ENCODE assay signal across 8 cellular contexts in genomic region chr3:52231502-52232278, GRCh38. TPM values are rescaled to one million over a fixed set of nuclear protein-coding genes. Genes with fewer than 3 reads are reported as not detected.
DNase-seq lines count a peak whose midpoint lies in the region; ATAC-seq and TF ChIP-seq lines count a peak whose summit lies in the region.

No MANE protein-coding gene starts in this region.

- no peak overlapping the region for H4K91ac ChIP-seq in mesenchymal stem cell (ENCODE audit: low read length)

- peak; percentile 82 for ATAC-seq in central memory CD8-positive, alpha-beta T cell (replicated peaks; ENCODE audit: extremely low read depth, poor library complexity, severe bottlenecking)

- H3K4me3 ChIP-seq in NB4 (ENCODE audit: low read depth, low read length) (no peak overlapping the region), mesenchymal stem cell (ENCODE audit: insufficient read depth in 1 of 2, low read depth in 1 of 2, low read length in 2 of 2) (no peak overlapping the region)

- no peaks in the 10 kb centered on the region for H3K27me3 Mint-ChIP-seq in central memory CD8-positive, alpha-beta T cell

- H2BK12ac ChIP-seq in mesenchymal stem cell (ENCODE audit: low read length in 2 of 2): no peak overlapping the region

- no peak overlapping the region for H2AK5ac ChIP-seq in mesenchymal stem cell (ENCODE audit: low read length, severe bottlenecking)

- peak overlapping the region; percentile 38 for H3K4me3 Mint-ChIP-seq in central memory CD8-positive, alpha-beta T cell

- H3K18ac ChIP-seq in mesenchymal stem cell (ENCODE audit: low read depth in 1 of 2, low read length in 2 of 2): no peak overlapping the region

- no peak overlapping the region for H3K4me2 ChIP-seq in mesenchymal stem cell (ENCODE audit: low read length, poor library complexity, severe bottlenecking)

- no peak overlapping the region for H2BK15ac ChIP-seq in mesenchymal stem cell (ENCODE audit: low read depth, poor library complexity, severe bottlenecking)

- DNase-seq in NCI-H1417 (lab: John Stamatoyannopoulos, UW) (peak in 2 of 3 experiments; percentile 35 to 50), NCI-H1417 treated with DMSO at 0.1 percent for 48 hours (lab: John Stamatoyannopoulos, UW) (no peak), NB4 (ENCODE audit: low read depth) (peak; percentile 72), mesenchymal stem cell (peak; percentile 45), NCI-H510A treated with DMSO at 0.1 percent for 48 hours (lab: John Stamatoyannopoulos, UW) (no peak)
- peak; percentile 87 for DNase-seq in activated CD4-positive, alpha-beta T cell treated with anti-CD3 and anti-CD28 coated beads for 24 hours (ENCODE audit: low read depth in 2 of 2)
- DNase-seq in central memory CD8-positive, alpha-beta T cell (ENCODE audit: low spot score in 2 of 2): peak; percentile 79 to 91
- DNase-seq in stimulated activated CD8-positive, alpha-beta memory T cell treated with anti-CD3 and anti-CD28 coated beads, Interleukin-4, amount 100 ng/mL, for 1 hour (ENCODE audit: low read depth in 2 of 2, low spot score in 1 of 2): peak; percentile 80 to 84

- H3K36me3 ChIP-seq in mesenchymal stem cell (ENCODE audit: control insufficient read depth in 1 of 2, insufficient read depth in 2 of 2, low read depth in 1 of 2, low read length in 2 of 2): peaks cover 73 to 86% of the 10 kb centered on the region in 2 experiments

- peaks cover 43% of the 10 kb centered on the region for H3K4me1 Mint-ChIP-seq in central memory CD8-positive, alpha-beta T cell

- H3K23ac ChIP-seq in mesenchymal stem cell (ENCODE audit: low read length in 2 of 2): no peak overlapping the region

- no peaks in the 10 kb centered on the region for H3K9me3 ChIP-seq in mesenchymal stem cell (ENCODE audit: control insufficient read depth, low read length)

- peaks cover 37% of the 10 kb centered on the region for H3K36me3 Mint-ChIP-seq in central memory CD8-positive, alpha-beta T cell (ENCODE audit: insufficient read depth)

- no peak overlapping the region for H2BK120ac ChIP-seq in mesenchymal stem cell (ENCODE audit: low read depth, low read length)

- no peak for TF ChIP-seq POLR2A in NB4 (IDR thresholded peaks at IDR 0.05; ENCODE audit: extremely low read depth, insufficient read length)

- no peak overlapping the region for H2AFZ ChIP-seq in mesenchymal stem cell (ENCODE audit: low read depth, low read length)

- peak overlapping the region; percentile 13 for H4K8ac ChIP-seq in mesenchymal stem cell (ENCODE audit: low read length)

- H3K4ac ChIP-seq in mesenchymal stem cell (ENCODE audit: low read depth in 1 of 2, low read length in 2 of 2): no peak overlapping the region

- peak overlapping the region; percentile 64 for H3K27ac Mint-ChIP-seq in central memory CD8-positive, alpha-beta T cell (ENCODE audit: low read depth)

- 88% methylated on average over 31 of the region's 34 CpGs for WGBS in mesenchymal stem cell

- peaks cover 18% of the 10 kb centered on the region for H3K4me1 ChIP-seq in mesenchymal stem cell (ENCODE audit: control insufficient read depth, insufficient read depth, low read depth, low read length)

- H3K27ac ChIP-seq in mesenchymal stem cell (ENCODE audit: low read length, poor library complexity, severe bottlenecking): no peak overlapping the region

- TF ChIP-seq CTCF in NB4 (IDR thresholded peaks at IDR 0.05; ENCODE audit: low read depth, low read length): peak; percentile 86

- H2BK5ac ChIP-seq in mesenchymal stem cell (ENCODE audit: low read depth, low read length, poor library complexity, severe bottlenecking): no peak overlapping the region

- no peaks in the 10 kb centered on the region for H3K27me3 ChIP-seq in mesenchymal stem cell (ENCODE audit: control insufficient read depth in 1 of 2, insufficient read depth in 1 of 2, low read length in 2 of 2)

- no peak overlapping the region for H3K14ac ChIP-seq in mesenchymal stem cell (ENCODE audit: low read length in 2 of 2)

- H3K79me1 ChIP-seq in mesenchymal stem cell (replicated peaks; ENCODE audit: low read length, poor library complexity, severe bottlenecking): peaks cover 47% of the 10 kb centered on the region

- no peak overlapping the region for H3K9ac ChIP-seq in mesenchymal stem cell (ENCODE audit: low read length)

- H3K9me3 Mint-ChIP-seq in central memory CD8-positive, alpha-beta T cell: no peaks in the 10 kb centered on the region

RNA-seq across cellular contexts. Expression of gene TLR9, which starts 6.2 kb away (rescaled TPM):
- not detected for polyA plus RNA-seq in mesenchymal stem cell (2013, experiment 1 of 2)
- 0.01 TPM for polyA plus RNA-seq in mesenchymal stem cell (2013, experiment 2 of 2)

RNA-seq across cellular contexts. Expression of gene TWF2, which starts 7.3 kb away (rescaled TPM):
- 91.9 TPM for polyA plus RNA-seq in mesenchymal stem cell (2013, experiment 1 of 2)
- 91.8 TPM for polyA plus RNA-seq in mesenchymal stem cell (2013, experiment 2 of 2)

RNA-seq across cellular contexts. Expression of gene PPM1M, which starts 13.9 kb away (rescaled TPM):
- 11.3 TPM for polyA plus RNA-seq in mesenchymal stem cell (2013, experiment 1 of 2)
- polyA plus RNA-seq in mesenchymal stem cell (2013, experiment 2 of 2): 10.9 TPM

RNA-seq across cellular contexts. Expression of gene ALAS1, which starts 33.7 kb away (rescaled TPM):
- polyA plus RNA-seq in mesenchymal stem cell (2013, experiment 1 of 2): 64.5 TPM
- 61.9 TPM for polyA plus RNA-seq in mesenchymal stem cell (2013, experiment 2 of 2)

RNA-seq across cellular contexts. Expression of gene WDR82, which starts 46.8 kb away (rescaled TPM):
- polyA plus RNA-seq in mesenchymal stem cell (2013, experiment 1 of 2): 29.2 TPM
- 30.0 TPM for polyA plus RNA-seq in mesenchymal stem cell (2013, experiment 2 of 2)

Comparison
In these comparisons a context has a peak if more than half of its experiments do, and no peak if none do; other contexts are left out.
1. DNase-seq: peak in NCI-H1417 (2 of 3), NB4 (single experiment), activated CD4-positive, alpha-beta T cell treated with anti-CD3 and anti-CD28 coated beads for 24 hours (2 of 2), central memory CD8-positive, alpha-beta T cell (2 of 2), mesenchymal stem cell (single experiment) and stimulated activated CD8-positive, alpha-beta memory T cell treated with anti-CD3 and anti-CD28 coated beads, Interleukin-4, amount 100 ng/mL, for 1 hour (2 of 2); none in NCI-H1417 treated with DMSO at 0.1 percent for 48 hours (single experiment) and NCI-H510A treated with DMSO at 0.1 percent for 48 hours (single experiment).